In the genomic region with DNA sequence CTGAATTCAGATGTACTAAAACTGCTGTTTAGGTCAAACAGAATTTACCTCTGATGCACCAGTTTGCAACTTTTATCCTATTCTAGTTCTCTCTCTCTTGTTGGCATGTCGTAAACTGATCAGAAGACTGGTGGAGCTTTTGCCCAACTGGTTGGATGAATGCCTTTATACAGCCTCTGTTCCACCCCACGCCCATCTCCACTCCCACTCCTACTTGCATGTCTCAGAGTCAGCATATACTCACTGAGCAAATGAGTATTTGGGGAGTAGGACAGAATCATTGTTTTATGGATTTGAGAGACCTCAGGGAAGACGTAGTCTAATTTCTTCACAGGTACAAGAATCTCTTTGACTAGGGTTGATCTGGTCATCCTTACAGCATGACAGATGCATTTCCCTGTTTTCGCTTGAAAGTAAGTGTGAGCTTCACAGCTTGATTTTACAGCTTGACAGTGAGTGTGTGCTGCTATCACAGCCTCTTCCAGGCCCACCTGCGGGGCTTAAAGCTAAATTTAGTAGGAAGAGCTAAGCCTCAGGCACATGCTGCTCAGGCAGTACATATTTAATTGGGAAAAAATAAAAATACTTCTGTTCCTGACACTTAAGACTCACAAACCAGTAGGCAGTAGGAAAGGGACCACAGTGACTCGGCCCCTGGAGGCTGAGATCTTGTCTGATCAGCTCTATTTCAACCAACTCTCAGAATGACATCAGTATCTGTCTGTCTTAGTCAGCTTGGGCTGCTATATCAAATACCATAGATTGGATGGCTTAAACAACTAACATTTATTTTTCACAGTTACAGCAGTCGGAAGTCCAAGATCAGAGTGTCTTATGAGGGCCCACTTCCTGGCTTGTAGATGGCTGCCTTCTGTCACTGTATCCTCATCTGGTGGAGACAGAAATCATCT, we compare ENCODE assay signal across 1 cellular context.
TF ChIP-seq lines count a peak whose summit lies in the region.

No MANE protein-coding gene starts in this region.

TF ChIP-seq in GM23338, 12 proteins besides CTCF, POLR2A, EP300 and RAD21:
- TF ChIP-seq ZNF331 (CRISPR knock-in tag; IDR thresholded peaks at IDR 0.05; ENCODE audit: low read depth) = no peak
- TF ChIP-seq REST (IDR thresholded peaks at IDR 0.05; ENCODE audit: unreplicated experiment) = no peak
- no peak for TF ChIP-seq POLR2AphosphoS5 (IDR thresholded peaks at IDR 0.05; ENCODE audit: low read depth)
- TF ChIP-seq ZNF114 (CRISPR knock-in tag; IDR thresholded peaks at IDR 0.05) = no peak
- TF ChIP-seq, protein P1, sequence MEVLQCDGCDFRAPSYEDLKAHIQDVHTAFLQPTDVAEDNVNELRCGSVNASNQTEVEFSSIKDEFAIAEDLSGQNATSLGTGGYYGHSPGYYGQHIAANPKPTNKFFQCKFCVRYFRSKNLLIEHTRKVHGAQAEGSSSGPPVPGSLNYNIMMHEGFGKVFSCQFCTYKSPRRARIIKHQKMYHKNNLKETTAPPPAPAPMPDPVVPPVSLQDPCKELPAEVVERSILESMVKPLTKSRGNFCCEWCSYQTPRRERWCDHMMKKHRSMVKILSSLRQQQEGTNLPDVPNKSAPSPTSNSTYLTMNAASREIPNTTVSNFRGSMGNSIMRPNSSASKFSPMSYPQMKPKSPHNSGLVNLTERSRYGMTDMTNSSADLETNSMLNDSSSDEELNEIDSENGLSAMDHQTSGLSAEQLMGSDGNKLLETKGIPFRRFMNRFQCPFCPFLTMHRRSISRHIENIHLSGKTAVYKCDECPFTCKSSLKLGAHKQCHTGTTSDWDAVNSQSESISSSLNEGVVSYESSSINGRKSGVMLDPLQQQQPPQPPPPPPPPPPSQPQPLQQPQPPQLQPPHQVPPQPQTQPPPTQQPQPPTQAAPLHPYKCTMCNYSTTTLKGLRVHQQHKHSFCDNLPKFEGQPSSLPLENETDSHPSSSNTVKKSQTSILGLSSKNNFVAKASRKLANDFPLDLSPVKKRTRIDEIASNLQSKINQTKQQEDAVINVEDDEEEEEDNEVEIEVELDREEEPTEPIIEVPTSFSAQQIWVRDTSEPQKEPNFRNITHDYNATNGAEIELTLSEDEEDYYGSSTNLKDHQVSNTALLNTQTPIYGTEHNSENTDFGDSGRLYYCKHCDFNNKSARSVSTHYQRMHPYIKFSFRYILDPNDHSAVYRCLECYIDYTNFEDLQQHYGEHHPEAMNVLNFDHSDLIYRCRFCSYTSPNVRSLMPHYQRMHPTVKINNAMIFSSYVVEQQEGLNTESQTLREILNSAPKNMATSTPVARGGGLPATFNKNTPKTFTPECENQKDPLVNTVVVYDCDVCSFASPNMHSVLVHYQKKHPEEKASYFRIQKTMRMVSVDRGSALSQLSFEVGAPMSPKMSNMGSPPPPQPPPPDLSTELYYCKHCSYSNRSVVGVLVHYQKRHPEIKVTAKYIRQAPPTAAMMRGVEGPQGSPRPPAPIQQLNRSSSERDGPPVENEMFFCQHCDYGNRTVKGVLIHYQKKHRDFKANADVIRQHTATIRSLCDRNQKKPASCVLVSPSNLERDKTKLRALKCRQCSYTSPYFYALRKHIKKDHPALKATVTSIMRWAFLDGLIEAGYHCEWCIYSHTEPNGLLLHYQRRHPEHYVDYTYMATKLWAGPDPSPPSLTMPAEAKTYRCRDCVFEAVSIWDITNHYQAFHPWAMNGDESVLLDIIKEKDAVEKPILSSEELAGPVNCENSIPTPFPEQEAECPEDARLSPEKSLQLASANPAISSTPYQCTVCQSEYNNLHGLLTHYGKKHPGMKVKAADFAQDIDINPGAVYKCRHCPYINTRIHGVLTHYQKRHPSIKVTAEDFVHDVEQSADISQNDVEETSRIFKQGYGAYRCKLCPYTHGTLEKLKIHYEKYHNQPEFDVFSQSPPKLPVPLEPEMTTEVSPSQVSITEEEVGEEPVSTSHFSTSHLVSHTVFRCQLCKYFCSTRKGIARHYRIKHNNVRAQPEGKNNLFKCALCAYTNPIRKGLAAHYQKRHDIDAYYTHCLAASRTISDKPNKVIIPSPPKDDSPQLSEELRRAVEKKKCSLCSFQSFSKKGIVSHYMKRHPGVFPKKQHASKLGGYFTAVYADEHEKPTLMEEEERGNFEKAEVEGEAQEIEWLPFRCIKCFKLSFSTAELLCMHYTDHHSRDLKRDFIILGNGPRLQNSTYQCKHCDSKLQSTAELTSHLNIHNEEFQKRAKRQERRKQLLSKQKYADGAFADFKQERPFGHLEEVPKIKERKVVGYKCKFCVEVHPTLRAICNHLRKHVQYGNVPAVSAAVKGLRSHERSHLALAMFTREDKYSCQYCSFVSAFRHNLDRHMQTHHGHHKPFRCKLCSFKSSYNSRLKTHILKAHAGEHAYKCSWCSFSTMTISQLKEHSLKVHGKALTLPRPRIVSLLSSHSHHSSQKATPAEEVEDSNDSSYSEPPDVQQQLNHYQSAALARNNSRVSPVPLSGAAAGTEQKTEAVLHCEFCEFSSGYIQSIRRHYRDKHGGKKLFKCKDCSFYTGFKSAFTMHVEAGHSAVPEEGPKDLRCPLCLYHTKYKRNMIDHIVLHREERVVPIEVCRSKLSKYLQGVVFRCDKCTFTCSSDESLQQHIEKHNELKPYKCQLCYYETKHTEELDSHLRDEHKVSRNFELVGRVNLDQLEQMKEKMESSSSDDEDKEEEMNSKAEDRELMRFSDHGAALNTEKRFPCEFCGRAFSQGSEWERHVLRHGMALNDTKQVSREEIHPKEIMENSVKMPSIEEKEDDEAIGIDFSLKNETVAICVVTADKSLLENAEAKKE (CRISPR knock-in tag; IDR thresholded peaks at IDR 0.05) = no peak
- TF ChIP-seq NANOG (IDR thresholded peaks at IDR 0.05; ENCODE audit: borderline replicate concordance) = no peak
- TF ChIP-seq EZH2phosphoT487 (IDR thresholded peaks at IDR 0.05; ENCODE audit: unreplicated experiment) = no peak
- no peak for TF ChIP-seq STAT1 (IDR thresholded peaks at IDR 0.05; ENCODE audit: unreplicated experiment)
- no peak for TF ChIP-seq JUNB (IDR thresholded peaks at IDR 0.05; ENCODE audit: unreplicated experiment)
- TF ChIP-seq ETS1 (IDR thresholded peaks at IDR 0.05) = no peak
- TF ChIP-seq EZH2 (IDR thresholded peaks at IDR 0.05; ENCODE audit: low read depth, unreplicated experiment) = no peak
- no peak for TF ChIP-seq CREB1 (CRISPR knock-in tag; IDR thresholded peaks at IDR 0.05; ENCODE audit: low read depth)
